In genomic region chr12:48302161-48302896, GRCh38 we compare ENCODE assay signal across 19 cellular contexts. TPM values are rescaled to one million over a fixed set of nuclear protein-coding genes. Genes with fewer than 3 reads are reported as not detected.
A peak's percentile ranks its signal among the peaks of the same experiment; 100 is the strongest.
DNase-seq lines count a peak whose midpoint lies in the region; ATAC-seq, FAIRE-seq and TF ChIP-seq lines count a peak whose summit lies in the region.
"Had no signal": no experiment of that assay in that cellular context is flagged by ENCODE, and none has a peak within 500 bp of the region (broad histone marks: within the 10 kb centered on the region; RNA-seq: fewer than 3 reads in every experiment).

No MANE protein-coding gene starts in this region.

- H3K4me3 ChIP-seq in left ventricle myocardium inferior (no peak overlapping the region), left lung (no peak overlapping the region), spleen (no peak overlapping the region), testis (no peak overlapping the region)

- no peak for TF ChIP-seq POLR2A in spleen (IDR thresholded peaks at IDR 0.05)
- TF ChIP-seq POLR2A in testis (IDR thresholded peaks at IDR 0.05), result no peak

- TF ChIP-seq CTCF in left ventricle myocardium inferior (IDR thresholded peaks at IDR 0.05; ENCODE audit: borderline replicate concordance) (no peak), left lung (IDR thresholded peaks at IDR 0.05) (no peak), spleen (IDR thresholded peaks at IDR 0.05 in 8 of 11, conservative IDR thresholded peaks at IDR 0.05 in 3 of 11) (no peak), testis (IDR thresholded peaks at IDR 0.05) (no peak)

- no peak for DNase-seq in left ventricle myocardium inferior
- DNase-seq in left ventricle myocardium superior, result no peak
- DNase-seq in left lung, result no peak
- no peak for DNase-seq in spleen
- no peak for DNase-seq in testis
- DNase-seq in NCI-H2171 treated with DMSO at 0.1 percent for 48 hours (lab: John Stamatoyannopoulos, UW), result no peak
- DNase-seq in GM19239 (ENCODE audit: insufficient read length, low spot score), result no peak
- DNase-seq: CD8-positive, alpha-beta T cell; COR-L47; DMS153; DMS79 treated with DMSO at 0.1 percent for 48 hours; EL; HCEC 1CT; HFFc6 had no signal

- 68 to 90% (median 72%) methylated on average over 2 of the region's 2 CpGs for WGBS in spleen, 5 donors
- WGBS in testis, 2 donors, result 65 to 69% methylated on average over 2 of the region's 2 CpGs

- peak overlapping the region; percentile 28 for H3K27ac ChIP-seq in left ventricle myocardium inferior (replicated peaks)
- no peak overlapping the region for H3K27ac ChIP-seq in left lung
- peak overlapping the region; percentile 21 to 70 (median 60) for H3K27ac ChIP-seq in spleen
- no peak overlapping the region for H3K27ac ChIP-seq in testis
- H3K27ac ChIP-seq: 22Rv1, HL-60 had no signal

- ATAC-seq in left ventricle myocardium superior, result no peak
- ATAC-seq in left lung, result peak; percentile 52
- ATAC-seq: CD8-positive, alpha-beta T cell had no signal

- H3K36me3 ChIP-seq in left ventricle myocardium inferior, result no peaks in the 10 kb centered on the region
- no peaks in the 10 kb centered on the region for H3K36me3 ChIP-seq in left lung
- no peaks in the 10 kb centered on the region for H3K36me3 ChIP-seq in spleen
- no peaks in the 10 kb centered on the region for H3K36me3 ChIP-seq in testis (ENCODE audit: low read depth, missing control alignments)

- H3K4me1 ChIP-seq in left ventricle myocardium inferior, result peaks cover 11% of the 10 kb centered on the region
- H3K4me1 ChIP-seq in left lung, result no peaks in the 10 kb centered on the region
- H3K4me1 ChIP-seq in spleen, result peaks cover 0 to 14% (median 4%) of the 10 kb centered on the region in 6 donors
- no peaks in the 10 kb centered on the region for H3K4me1 ChIP-seq in testis

- intact Hi-C loops in left ventricle myocardium inferior (cut with micrococcal nuclease), result no loop called here
- intact Hi-C loops in left ventricle myocardium superior (cut with micrococcal nuclease), result no loop called here
- intact Hi-C loops in left lung (cut with DNase I), result no loop called here
- intact Hi-C loops in spleen (cut with DNase I; ENCODE audit: low total_unique reads), result no loop called here
- intact Hi-C loops in testis (cut with DNase I; ENCODE audit: low total_unique reads), result no loop called here

- no peaks in the 10 kb centered on the region for H3K9me3 ChIP-seq in left ventricle myocardium inferior (replicated peaks)
- no peaks in the 10 kb centered on the region for H3K9me3 ChIP-seq in left lung
- H3K9me3 ChIP-seq in spleen, result no peaks in the 10 kb centered on the region
- H3K9me3 ChIP-seq in testis, result no peaks in the 10 kb centered on the region

- FAIRE-seq in GM19239 (lab: Jason Lieb, UNC), result no peak
- FAIRE-seq: D721Med, G401.6, GM12892 had no signal

- H3K27me3 ChIP-seq in left ventricle myocardium inferior (ENCODE audit: low read depth), result no peaks in the 10 kb centered on the region
- no peaks in the 10 kb centered on the region for H3K27me3 ChIP-seq in left lung
- H3K27me3 ChIP-seq in spleen (replicated peaks in 1 of 7), result no peaks in the 10 kb centered on the region
- H3K27me3 ChIP-seq in testis, result no peaks in the 10 kb centered on the region

RNA-seq across cellular contexts. Expression of gene ZNF641, which starts 48.4 kb away (rescaled TPM):
- total RNA-seq in left ventricle myocardium inferior (16.0 TPM), left ventricle myocardium superior (16.1 TPM), left lung (10 to 100 TPM; 17.5 to 20.8 TPM), spleen (10 to 100 TPM; 21.9 to 67.7 (median 37.0) TPM), testis (10 to 100 TPM; 40.1 to 53.3 TPM)
- polyA plus RNA-seq in spleen (1 to 10 TPM; 3.3 to 6.1 (median 3.9) TPM), testis (ENCODE audit: insufficient read depth, low read depth, low replicate concordance) (27.2 TPM)

Comparison
In these comparisons a context has a peak if more than half of its experiments do, and no peak if none do; other contexts are left out.
1. H3K27ac ChIP-seq: peak in left ventricle myocardium inferior (single experiment) and spleen (8 of 8); none in left lung (0 of 2) and testis (0 of 2).